1 cellular context compared by ENCODE assay signal in genomic region chr16:58639230-58639629, GRCh38.
TF ChIP-seq lines count a peak whose summit lies in the region.

No MANE protein-coding gene starts in this region.

TF ChIP-seq in IMR-90, 13 proteins besides CTCF, POLR2A, EP300 and RAD21:
- TF ChIP-seq SMC3 (IDR thresholded peaks at IDR 0.05; ENCODE audit: low read depth, low read length) (no peak), ELK1 (IDR thresholded peaks at IDR 0.05; ENCODE audit: borderline replicate concordance, low read depth, low read length) (no peak), RFX5 (IDR thresholded peaks at IDR 0.05; ENCODE audit: low read depth, low read length) (no peak), MXI1 (IDR thresholded peaks at IDR 0.05; ENCODE audit: borderline replicate concordance, low read depth, low read length) (no peak), RCOR1 (IDR thresholded peaks at IDR 0.05; ENCODE audit: insufficient replicate concordance, low read length) (no peak), USF2 (IDR thresholded peaks at IDR 0.05; ENCODE audit: low read depth, low read length) (no peak), MAFK (IDR thresholded peaks at IDR 0.05; ENCODE audit: low read depth, low read length) (no peak)
